23 cellular contexts compared by ENCODE assay signal in the genomic region with DNA sequence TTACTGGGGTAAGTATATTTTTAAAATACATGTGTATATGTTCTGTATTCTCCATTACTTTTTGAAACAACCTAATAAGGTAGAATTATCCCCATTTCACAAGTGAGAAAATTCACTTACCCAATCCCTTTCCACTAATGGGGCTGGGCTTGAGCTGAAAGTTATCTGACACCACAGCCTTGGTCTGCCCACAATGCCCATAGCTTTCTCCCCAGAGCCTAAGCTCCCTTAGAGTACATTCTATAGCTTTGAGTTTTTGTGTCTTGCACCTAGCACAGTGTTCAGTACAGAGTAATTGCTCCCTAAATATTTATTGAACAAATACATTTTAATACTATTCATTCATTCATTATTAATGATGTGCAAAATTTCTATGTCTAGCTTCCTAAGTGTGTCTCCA.
DNase-seq lines count a peak whose midpoint lies in the region; ATAC-seq and TF ChIP-seq lines count a peak whose summit lies in the region.
"Had no signal": no experiment of that assay in that cellular context is flagged by ENCODE, and none has a peak within 500 bp of the region (broad histone marks: within the 10 kb centered on the region; RNA-seq: fewer than 3 reads in every experiment).

No MANE protein-coding gene starts in this region.

- H3K27me3 ChIP-seq in left ventricle myocardium inferior (ENCODE audit: low read depth): no peaks in the 10 kb centered on the region
- H3K27me3 ChIP-seq in heart right ventricle: no peaks in the 10 kb centered on the region
- no peaks in the 10 kb centered on the region for H3K27me3 ChIP-seq in IMR-90 (ENCODE audit: control insufficient read depth, insufficient read depth, low read length)
- H3K27me3 ChIP-seq in skeletal muscle tissue (ENCODE audit: control insufficient read depth in 3 of 3, insufficient read depth in 3 of 3, low read length in 3 of 3): no peaks in the 10 kb centered on the region
- H3K27me3 ChIP-seq: BLaER1 had no signal

- no peak overlapping the region for H4K91ac ChIP-seq in IMR-90 (ENCODE audit: insufficient read depth, low read depth, low read length)

- H4K5ac ChIP-seq in IMR-90 (ENCODE audit: low read depth, low read length): no peak overlapping the region

- H2AK5ac ChIP-seq in IMR-90 (ENCODE audit: low read depth, low read length): peak overlapping the region; percentile 44; the same call in 1 of the 2 replicates

- no peak overlapping the region for H2AK9ac ChIP-seq in IMR-90 (replicated peaks; ENCODE audit: low read depth, low read length, poor library complexity)

- H3K36me3 ChIP-seq in left ventricle myocardium inferior (no peaks in the 10 kb centered on the region), heart right ventricle (no peaks in the 10 kb centered on the region), IMR-90 (ENCODE audit: control insufficient read depth, insufficient read depth, low read length) (no peaks in the 10 kb centered on the region), skeletal muscle tissue (ENCODE audit: control insufficient read depth in 3 of 3, insufficient read depth in 3 of 3, low read length in 3 of 3) (no peaks in the 10 kb centered on the region)
- H3K36me3 ChIP-seq: BLaER1 had no signal

- no peak overlapping the region for H3K18ac ChIP-seq in IMR-90 (ENCODE audit: low read depth, low read length)

- H4K20me1 ChIP-seq in IMR-90 (ENCODE audit: insufficient read depth, low read length): no peaks in the 10 kb centered on the region
- H4K20me1 ChIP-seq: BLaER1 had no signal

- H3K4ac ChIP-seq in IMR-90 (ENCODE audit: low read depth, low read length): 0 out of 2 replicates have a peak overlapping the region, but pooled peaks have one; percentile 53

- in situ Hi-C loops in IMR-90 (cut with MboI; ENCODE audit: low sequenced_read_pairs): no loop called here

- H3K9ac ChIP-seq in IMR-90 (ENCODE audit: low read depth, low read length): no peak overlapping the region
- H3K9ac ChIP-seq in skeletal muscle tissue (ENCODE audit: low read depth in 1 of 3, low read length in 3 of 3): no peak overlapping the region
- H3K9ac ChIP-seq: BLaER1, KMS-11 had no signal

- no peak overlapping the region; a peak in 1 of 4 replicates for H4K8ac ChIP-seq in IMR-90 (ENCODE audit: low read depth in 2 of 2, low read length in 2 of 2)

- 0 out of 3 replicates have a peak overlapping the region, but pooled peaks have one; percentile 61 for H2BK15ac ChIP-seq in IMR-90 (ENCODE audit: low read depth, low read length)

- BruUV-seq in IMR-90 (replicated peaks; lab: Mats Ljungman, UMichigan): no TSS peak

- peak overlapping the region; percentile 92 for H2BK5ac ChIP-seq in IMR-90 (ENCODE audit: low read depth, low read length, poor library complexity, severe bottlenecking)

- no peak overlapping the region for H3K56ac ChIP-seq in IMR-90 (ENCODE audit: extremely low read depth, insufficient read depth, low read length)

- TF ChIP-seq RAD21 in IMR-90 (IDR thresholded peaks at IDR 0.05; ENCODE audit: low read length): no peak

- H3K14ac ChIP-seq in IMR-90 (replicated peaks; ENCODE audit: low read depth, low read length): peak overlapping the region; percentile 59

- TF ChIP-seq POLR2A in IMR-90 (IDR thresholded peaks at IDR 0.05; ENCODE audit: low read depth, low read length): no peak

- H3K27ac ChIP-seq in left ventricle myocardium inferior (replicated peaks) (peak overlapping the region; percentile 75), heart right ventricle (peak overlapping the region in 4 of 10 donors; percentile 72 to 84 (median 82)), IMR-90 (ENCODE audit: insufficient read depth, low read length) (no peak overlapping the region), skeletal muscle tissue (ENCODE audit: low read depth, low read length) (peak overlapping the region; percentile 94)
- H3K27ac ChIP-seq: BLaER1, KMS-11, RWPE1 had no signal

- no peak overlapping the region for H2AFZ ChIP-seq in IMR-90 (replicated peaks; ENCODE audit: low read length, poor library complexity)
- H2AFZ ChIP-seq: GM23338 had no signal

- H3K9me1 ChIP-seq in IMR-90 (ENCODE audit: insufficient read depth, low read length): peaks cover 16% of the 10 kb centered on the region

- DNase-seq in left ventricle myocardium inferior (no peak), heart right ventricle (no peak), IMR-90 (no peak), iris pigment epithelial cell (ENCODE audit: low read depth) (peak; percentile 39), T-helper 1 cell (no peak), cortex of kidney (lab: John Stamatoyannopoulos, UW) (no peak)
- DNase-seq: CD4-positive, CD25-positive, alpha-beta regulatory T cell; H9; MM.1S; NCI-H1092; NCI-H1417 treated with DMSO at 0.1 percent for 48 hours; NCI-H1694 treated with DMSO at 0.1 percent for 48 hours; NCI-H2081; NCI-H2227 treated with DMSO at 0.1 percent for 48 hours; NCI-H69; SHP77 had no signal

- H3K4me2 ChIP-seq in IMR-90 (ENCODE audit: low read depth, low read length): no peak overlapping the region
- H3K4me2 ChIP-seq: BLaER1, GM23338, KMS-11 had no signal

- intact Hi-C loops in left ventricle myocardium inferior (cut with micrococcal nuclease): no loop called here
- intact Hi-C loops in heart right ventricle (cut with DNase I): loop anchor here in 1 of 10 donors (10.0 kb wide), 1 partner anchor 307 kb away; no protein-coding TSS in a partner anchor
- intact Hi-C loops in IMR-90 (cut with micrococcal nuclease): loop anchor here (5.0 to 10.0 kb wide), 3 partner anchors 114 to 643 kb away; no protein-coding TSS in a partner anchor

- POLR2A ChIA-PET in IMR-90 (lab: Charles Lee; ENCODE audit: unreplicated experiment): no interaction called here

- H3K4me1 ChIP-seq in left ventricle myocardium inferior: peaks cover 35% of the 10 kb centered on the region
- peaks cover 4 to 55% (median 29%) of the 10 kb centered on the region in 9 donors for H3K4me1 ChIP-seq in heart right ventricle
- H3K4me1 ChIP-seq in IMR-90 (ENCODE audit: control insufficient read depth, insufficient read depth, low read length): peaks cover 29% of the 10 kb centered on the region
- peaks cover 28 to 49% (median 32%) of the 10 kb centered on the region in 3 donors for H3K4me1 ChIP-seq in skeletal muscle tissue (ENCODE audit: control insufficient read depth in 3 of 3, insufficient read depth in 3 of 3, low read length in 3 of 3)

- dilution Hi-C loops in IMR-90 (cut with HindIII; ENCODE audit: low sequenced_read_pairs, unreplicated experiment): no loop called here

- H3K4me3 ChIP-seq in left ventricle myocardium inferior: no peak overlapping the region
- H3K4me3 ChIP-seq in heart right ventricle: no peak overlapping the region
- no peak overlapping the region for H3K4me3 ChIP-seq in IMR-90 (ENCODE audit: insufficient read depth, low read depth, low read length)
- no peak overlapping the region for H3K4me3 ChIP-seq in skeletal muscle tissue (ENCODE audit: low read length in 3 of 3)
- H3K4me3 ChIP-seq: BLaER1, GM23338 had no signal

- H3K23ac ChIP-seq in IMR-90 (ENCODE audit: low read depth, low read length): no peak overlapping the region

- no peaks in the 10 kb centered on the region for H3K9me3 ChIP-seq in left ventricle myocardium inferior (replicated peaks)
- no peaks in the 10 kb centered on the region for H3K9me3 ChIP-seq in heart right ventricle
- no peaks in the 10 kb centered on the region for H3K9me3 ChIP-seq in IMR-90 (ENCODE audit: control insufficient read depth, insufficient read depth, low read length)
- no peaks in the 10 kb centered on the region for H3K9me3 ChIP-seq in skeletal muscle tissue (ENCODE audit: control insufficient read depth in 3 of 3, low read length in 3 of 3)
- H3K9me3 ChIP-seq: BLaER1 had no signal

- peaks cover 0 to 20% of the 10 kb centered on the region in 2 experiments; a peak in 2 of 4 replicates for H3K79me1 ChIP-seq in IMR-90 (ENCODE audit: low read depth in 1 of 2, low read length in 2 of 2)

- CTCF ChIA-PET in IMR-90 (lab: Yijun Ruan, JAX): interaction anchor here (1.1 kb wide), 1 partner anchor 150 kb away, joined by 4 read pairs; no protein-coding TSS in a partner anchor

- H2BK120ac ChIP-seq in IMR-90 (ENCODE audit: low read depth, low read length): no peak overlapping the region; the same call in 1 of the 2 replicates

- ATAC-seq in heart right ventricle (no peak), IMR-90 (ENCODE audit: low read depth) (no peak), HG02981 (IDR thresholded peaks at IDR 0.05; ENCODE audit: unreplicated experiment) (no peak)
- ATAC-seq: GM23338, Panc1 had no signal

- TF ChIP-seq CTCF in left ventricle myocardium inferior (IDR thresholded peaks at IDR 0.05; ENCODE audit: borderline replicate concordance) (no peak), heart right ventricle (IDR thresholded peaks at IDR 0.05) (no peak), IMR-90 (conservative IDR thresholded peaks at IDR 0.05; ENCODE audit: low read depth, low read length) (no peak)

- peak overlapping the region; percentile 30; the same call in 1 of the 2 replicates for H2BK20ac ChIP-seq in IMR-90 (ENCODE audit: low read depth, low read length)

TF ChIP-seq in IMR-90, 13 proteins besides CTCF, POLR2A, EP300 and RAD21:
- TF ChIP-seq CEBPB (IDR thresholded peaks at IDR 0.05; ENCODE audit: low read depth, low read length) (no peak), NFE2L2 (IDR thresholded peaks at IDR 0.05; ENCODE audit: low read depth, low read length) (no peak), BHLHE40 (IDR thresholded peaks at IDR 0.05; ENCODE audit: low read depth, low read length) (no peak), MAFK (IDR thresholded peaks at IDR 0.05; ENCODE audit: low read depth, low read length) (no peak), FOS (IDR thresholded peaks at IDR 0.05; ENCODE audit: low read depth, low read length) (no peak), RFX5 (IDR thresholded peaks at IDR 0.05; ENCODE audit: low read depth, low read length) (no peak), RCOR1 (IDR thresholded peaks at IDR 0.05; ENCODE audit: insufficient replicate concordance, low read length) (no peak), SMC3 (IDR thresholded peaks at IDR 0.05; ENCODE audit: low read depth, low read length) (no peak), CHD1 (IDR thresholded peaks at IDR 0.05; ENCODE audit: low read depth, low read length) (no peak), MAZ (IDR thresholded peaks at IDR 0.05; ENCODE audit: borderline replicate concordance, low read depth, low read length) (no peak), MXI1 (IDR thresholded peaks at IDR 0.05; ENCODE audit: borderline replicate concordance, low read depth, low read length) (no peak)
